Comparison of ENCODE assay signal across 2 cellular contexts in genomic region chr17:1146551-1147265, GRCh38.
TF ChIP-seq lines count a peak whose summit lies in the region.

No MANE protein-coding gene starts in this region.

TF ChIP-seq in HEK293, 187 proteins besides CTCF, POLR2A, EP300 and RAD21 (continued from another document):
- TF ChIP-seq BCL6B (tag by site-specific recombination; IDR thresholded peaks at IDR 0.05) (peak; percentile 28; the same call in 1 of the 2 replicates), HIC1 (tag by site-specific recombination; IDR thresholded peaks at IDR 0.05) (peak; percentile 71), INSM2 (tag by site-specific recombination; IDR thresholded peaks at IDR 0.05) (no peak), ZNF266 (tag by site-specific recombination; IDR thresholded peaks at IDR 0.05; ENCODE audit: low read depth) (0 out of 2 replicates have a peak, but pooled peaks have one; percentile 2)

TF ChIP-seq in K562, 482 proteins besides CTCF, POLR2A, EP300 and RAD21 (continued from another document):
- TF ChIP-seq GABPA (tag; conservative IDR thresholded peaks at IDR 0.05; ENCODE audit: low read depth): no peak
